25 cellular contexts compared by ENCODE assay signal in genomic region chr1:89871768-89872473, GRCh38. TPM values are rescaled to one million over a fixed set of nuclear protein-coding genes. Genes with fewer than 3 reads are reported as not detected.
DNase-seq lines count a peak whose midpoint lies in the region; ATAC-seq and TF ChIP-seq lines count a peak whose summit lies in the region.
"Had no signal": no experiment of that assay in that cellular context is flagged by ENCODE, and none has a peak within 500 bp of the region (broad histone marks: within the 10 kb centered on the region; RNA-seq: fewer than 3 reads in every experiment).

No MANE protein-coding gene starts in this region.

- peaks cover 49 to 76% (median 58%) of the 10 kb centered on the region in 4 donors for H3K4me1 Mint-ChIP-seq in CD4-positive, alpha-beta memory T cell
- peaks cover 68 to 82% (median 75%) of the 10 kb centered on the region in 3 donors for H3K4me1 Mint-ChIP-seq in T-cell
- H3K4me1 Mint-ChIP-seq in naive thymus-derived CD4-positive, alpha-beta T cell: peaks cover 27 to 88% (median 66%) of the 10 kb centered on the region in 7 donors

- peak overlapping the region in 6 of 7 donors; percentile 18 to 75 (median 48) for H3K27ac Mint-ChIP-seq in CD4-positive, alpha-beta memory T cell
- peak overlapping the region; percentile 31 to 78 for H3K27ac Mint-ChIP-seq in T-cell
- H3K27ac Mint-ChIP-seq in naive thymus-derived CD4-positive, alpha-beta T cell: peak overlapping the region in 7 of 9 donors; percentile 3 to 85 (median 70)
- H3K27ac Mint-ChIP-seq: activated CD4-positive, alpha-beta memory T cell treated with anti-CD3 and anti-CD28 coated beads, Interleukin-2, amount 10 ng/mL, durations not matched to agents 7 days and 5 days; GM23338 had no signal

- H3K27me3 Mint-ChIP-seq in CD4-positive, alpha-beta memory T cell: no peaks in the 10 kb centered on the region
- no peaks in the 10 kb centered on the region for H3K27me3 Mint-ChIP-seq in T-cell
- H3K27me3 Mint-ChIP-seq in naive thymus-derived CD4-positive, alpha-beta T cell: no peaks in the 10 kb centered on the region
- H3K27me3 Mint-ChIP-seq: activated CD4-positive, alpha-beta memory T cell treated with anti-CD3 and anti-CD28 coated beads, Interleukin-2, amount 10 ng/mL, durations not matched to agents 7 days and 5 days; activated naive CD8-positive, alpha-beta T cell treated with anti-CD3 and anti-CD28 coated beads, Interleukin-2, amount 10 ng/mL, durations not matched to agents 7 days and 5 days had no signal

- no peaks in the 10 kb centered on the region for H3K36me3 ChIP-seq in CD4-positive, alpha-beta memory T cell (ENCODE audit: insufficient read depth, low read length)
- H3K36me3 ChIP-seq in naive thymus-derived CD4-positive, alpha-beta T cell (ENCODE audit: control insufficient read depth in 2 of 3, insufficient read depth in 3 of 3, low read length in 3 of 3): peaks cover 0 to 6% (median 0%) of the 10 kb centered on the region in 3 experiments
- H3K36me3 ChIP-seq: transverse colon had no signal

- peaks cover 52% of the 10 kb centered on the region for H3K4me1 ChIP-seq in CD4-positive, alpha-beta memory T cell (ENCODE audit: insufficient read depth, low read length)
- H3K4me1 ChIP-seq in naive thymus-derived CD4-positive, alpha-beta T cell (ENCODE audit: control insufficient read depth in 2 of 2, insufficient read depth in 2 of 2, low read length in 2 of 2): peaks cover 5 to 21% of the 10 kb centered on the region in 2 donors
- H3K4me1 ChIP-seq: parathyroid adenoma had no signal

- intact Hi-C loops in CD4-positive, alpha-beta memory T cell (cut with micrococcal nuclease): loop anchor here (2.0 kb wide), 1 partner anchor 29 kb away; no protein-coding TSS in a partner anchor
- intact Hi-C loops in naive thymus-derived CD4-positive, alpha-beta T cell (cut with micrococcal nuclease): loop anchor here (1.0 to 2.0 kb wide), 3 partner anchors 15 to 51 kb away; partner anchors contain the start of gene LRRC8D (in 1 of the 2)

- no peaks in the 10 kb centered on the region for H3K27me3 ChIP-seq in CD4-positive, alpha-beta memory T cell (ENCODE audit: insufficient read depth, low read length)
- H3K27me3 ChIP-seq in naive thymus-derived CD4-positive, alpha-beta T cell (ENCODE audit: control insufficient read depth in 2 of 2, insufficient read depth in 2 of 2, low read length in 2 of 2): no peaks in the 10 kb centered on the region
- H3K27me3 ChIP-seq: transverse colon had no signal

- DNase-seq in CD4-positive, alpha-beta memory T cell: no peak
- no peak for DNase-seq in T-cell
- DNase-seq in foreskin fibroblast: peak; percentile 24 to 51
- no peak for DNase-seq in naive thymus-derived CD4-positive, alpha-beta T cell
- no peak for DNase-seq in foreskin melanocyte
- no peak for DNase-seq in SIG-M5 (lab: John Stamatoyannopoulos, UW)
- DNase-seq: activated CD4-positive, alpha-beta memory T cell treated with anti-CD3 and anti-CD28 coated beads, Interleukin-2, amount 10 ng/mL, durations not matched to agents 7 days and 5 days; activated effector memory CD4-positive, alpha-beta T cell treated with Interleukin-2 at 50 U/mL for 16 hours; activated naive CD8-positive, alpha-beta T cell treated with anti-CD3 and anti-CD28 coated beads, Interleukin-2, amount 10 ng/mL, durations not matched to agents 7 days and 5 days; DMS79; GF-D8; lower lobe of right lung; NCI-H1436 treated with DMSO at 0.1 percent for 48 hours; NCI-H2227 treated with DMSO at 0.1 percent for 48 hours; NCI-H748 treated with DMSO at 0.1 percent for 48 hours; stimulated activated CD4-positive, alpha-beta T cell treated with anti-CD3 and anti-CD28 coated beads, Interleukin-15, amount 100 ng/mL, for 24 hours; stimulated activated naive CD8-positive, alpha-beta T cell treated with anti-CD3 and anti-CD28 coated beads, Interleukin-15, Interleukin-2, amounts not matched to agents 100 U/mL and 50 U/mL, for 24 hours; transverse colon had no signal

- ATAC-seq in T-cell (replicated peaks in 1 of 4) (no peak), GM18909 (IDR thresholded peaks at IDR 0.05; ENCODE audit: poor library complexity, unreplicated experiment) (no peak), GM21786 (IDR thresholded peaks at IDR 0.05; ENCODE audit: unreplicated experiment) (no peak)
- no peak for ATAC-seq in naive thymus-derived CD4-positive, alpha-beta T cell
- ATAC-seq: GM23338; sciatic nerve; stimulated activated naive CD8-positive, alpha-beta T cell treated with anti-CD3 and anti-CD28 coated beads, Interleukin-15, Interleukin-2, amounts not matched to agents 100 U/mL and 50 U/mL, for 24 hours had no signal

- CTCF ChIA-PET in CD4-positive, alpha-beta memory T cell (lab: Charles Lee; ENCODE audit: partially characterized antibody): interaction anchor here (1.3 to 2.6 kb wide), 5 partner anchors 11 to 67 kb away, joined by 3 to 11 read pairs (median 6); no protein-coding TSS in a partner anchor
- CTCF ChIA-PET in T-cell (lab: Charles Lee): interaction anchor here in 1 of 2 donors (0.5 to 0.7 kb wide), 3 partner anchors 59 to 419 kb away, joined by 3 to 7 read pairs (median 5); no protein-coding TSS in a partner anchor
- CTCF ChIA-PET in naive thymus-derived CD4-positive, alpha-beta T cell (lab: Charles Lee): interaction anchor here (0.6 to 2.2 kb wide), 3 partner anchors 29 to 108 kb away, joined by 3 to 9 read pairs (median 3); no protein-coding TSS in a partner anchor

- peaks cover 0 to 2% (median 0%) of the 10 kb centered on the region in 8 donors for H3K9me3 Mint-ChIP-seq in CD4-positive, alpha-beta memory T cell
- no peaks in the 10 kb centered on the region for H3K9me3 Mint-ChIP-seq in T-cell
- H3K9me3 Mint-ChIP-seq in naive thymus-derived CD4-positive, alpha-beta T cell: peaks cover 0 to 4% (median 0%) of the 10 kb centered on the region in 11 donors
- H3K9me3 Mint-ChIP-seq: activated CD4-positive, alpha-beta memory T cell treated with anti-CD3 and anti-CD28 coated beads, Interleukin-2, amount 10 ng/mL, durations not matched to agents 7 days and 5 days; activated naive CD8-positive, alpha-beta T cell treated with anti-CD3 and anti-CD28 coated beads, Interleukin-2, amount 10 ng/mL, durations not matched to agents 7 days and 5 days; GM23338; neural crest cell had no signal

- POLR2A ChIA-PET in CD4-positive, alpha-beta memory T cell (lab: Charles Lee; ENCODE audit: partially characterized antibody): interaction anchor here (1.0 to 2.2 kb wide), 5 partner anchors 17 to 51 kb away, joined by 3 to 11 read pairs (median 6); partner anchors contain the start of gene LRRC8D
- POLR2A ChIA-PET in T-cell (lab: Charles Lee): interaction anchor here in 1 of 2 donors (0.6 to 1.2 kb wide), 3 partner anchors 8 to 13 kb away, joined by 3 to 6 read pairs (median 3); no protein-coding TSS in a partner anchor
- POLR2A ChIA-PET in naive thymus-derived CD4-positive, alpha-beta T cell (lab: Charles Lee): interaction anchor here (0.6 to 6.0 kb wide), 2 partner anchors 29 to 164 kb away, joined by 3 to 25 read pairs; no protein-coding TSS in a partner anchor

- H3K27ac ChIP-seq in CD4-positive, alpha-beta memory T cell (ENCODE audit: low read depth, low read length): no peak overlapping the region
- no peak overlapping the region for H3K27ac ChIP-seq in naive thymus-derived CD4-positive, alpha-beta T cell (ENCODE audit: low read depth, low read length)
- H3K27ac ChIP-seq: epithelial cell of prostate, lower lobe of right lung, parathyroid adenoma, transverse colon had no signal

- no peak overlapping the region for H3K4me3 ChIP-seq in CD4-positive, alpha-beta memory T cell (ENCODE audit: low read length in 2 of 2)
- H3K4me3 ChIP-seq in foreskin fibroblast (ENCODE audit: low read depth in 1 of 2, low read length in 2 of 2): no peak overlapping the region
- H3K4me3 ChIP-seq in naive thymus-derived CD4-positive, alpha-beta T cell (ENCODE audit: low read length): no peak overlapping the region
- H3K4me3 ChIP-seq: GM23338, lower lobe of right lung, transverse colon had no signal

- H3K4me3 Mint-ChIP-seq in CD4-positive, alpha-beta memory T cell: no peak overlapping the region
- H3K4me3 Mint-ChIP-seq in T-cell: no peak overlapping the region
- peak overlapping the region in 2 of 10 donors; percentile 6 to 30 for H3K4me3 Mint-ChIP-seq in naive thymus-derived CD4-positive, alpha-beta T cell
- H3K4me3 Mint-ChIP-seq: activated CD4-positive, alpha-beta memory T cell treated with anti-CD3 and anti-CD28 coated beads, Interleukin-2, amount 10 ng/mL, durations not matched to agents 7 days and 5 days; activated naive CD8-positive, alpha-beta T cell treated with anti-CD3 and anti-CD28 coated beads, Interleukin-2, amount 10 ng/mL, durations not matched to agents 7 days and 5 days; GM23338; neural crest cell had no signal

- H3K36me3 Mint-ChIP-seq in CD4-positive, alpha-beta memory T cell: peaks cover 31 to 48% of the 10 kb centered on the region in 2 donors
- peaks cover 53% of the 10 kb centered on the region for H3K36me3 Mint-ChIP-seq in T-cell
- H3K36me3 Mint-ChIP-seq in naive thymus-derived CD4-positive, alpha-beta T cell: peaks cover 7 to 48% (median 39%) of the 10 kb centered on the region in 5 donors

- H3K9me3 ChIP-seq in CD4-positive, alpha-beta memory T cell (ENCODE audit: control insufficient read depth in 1 of 2, low read length in 2 of 2): no peaks in the 10 kb centered on the region
- no peaks in the 10 kb centered on the region for H3K9me3 ChIP-seq in naive thymus-derived CD4-positive, alpha-beta T cell (ENCODE audit: control insufficient read depth in 2 of 3, low read length in 3 of 3)
- H3K9me3 ChIP-seq: lower lobe of right lung, transverse colon had no signal

- TF ChIP-seq CTCF in foreskin fibroblast (IDR thresholded peaks at IDR 0.05; ENCODE audit: low read depth, low read length): no peak

RNA-seq across cellular contexts. Expression of gene LRRC8D, which starts 51.1 kb away (rescaled TPM):
- 10 to 100 TPM; 56.8 to 63.2 TPM for total RNA-seq in CD4-positive, alpha-beta memory T cell
- polyA plus RNA-seq in CD4-positive, alpha-beta memory T cell: 10 to 100 TPM; 70.1 to 72.7 TPM
- total RNA-seq in T-cell: 10 to 100 TPM; 23.8 to 43.4 (median 33.0) TPM
- 10 to 100 TPM; 21.1 to 42.6 (median 37.3) TPM for total RNA-seq in naive thymus-derived CD4-positive, alpha-beta T cell
- polyA plus RNA-seq in naive thymus-derived CD4-positive, alpha-beta T cell: 10 to 100 TPM; 47.7 to 65.7 TPM

Comparison
In these comparisons a context has a peak if more than half of its experiments do, and no peak if none do; other contexts are left out.
1. DNase-seq: peak in foreskin fibroblast (2 of 2); none in CD4-positive, alpha-beta memory T cell (0 of 5), T-cell (0 of 34), naive thymus-derived CD4-positive, alpha-beta T cell (0 of 9), foreskin melanocyte (single experiment) and SIG-M5 (single experiment).
2. Peak in every context shown above with its lines, with median percentiles within 50 percentile points of each other: H3K27ac Mint-ChIP-seq.